ENCODE assay signal across 2 cellular contexts in genomic region chr7:746074-747061, GRCh38.
TF ChIP-seq lines count a peak whose summit lies in the region.

No MANE protein-coding gene starts in this region.

TF ChIP-seq in SK-N-SH, 30 proteins besides CTCF, POLR2A, EP300 and RAD21 (continued from another document):
- TF ChIP-seq GABPA (IDR thresholded peaks at IDR 0.05; ENCODE audit: low read depth) (no peak), YY1 (IDR thresholded peaks at IDR 0.05; ENCODE audit: low read depth) (no peak), IRF3 (IDR thresholded peaks at IDR 0.05; ENCODE audit: low read depth, low read length) (no peak), RCOR1 (IDR thresholded peaks at IDR 0.05; ENCODE audit: low read length) (no peak), TEAD4 (IDR thresholded peaks at IDR 0.05; ENCODE audit: borderline replicate concordance, insufficient read depth) (no peak), MEF2A (IDR thresholded peaks at IDR 0.05; ENCODE audit: borderline replicate concordance, low read depth) (no peak), USF1 (IDR thresholded peaks at IDR 0.05; ENCODE audit: borderline replicate concordance, low read depth) (no peak), TCF12 (IDR thresholded peaks at IDR 0.05) (no peak), NRF1 (IDR thresholded peaks at IDR 0.05; ENCODE audit: low read depth, low read length) (no peak), REST (IDR thresholded peaks at IDR 0.05; ENCODE audit: low read depth, low read length) (no peak), FOSL2 (IDR thresholded peaks at IDR 0.05; ENCODE audit: borderline replicate concordance, low read depth) (no peak), ZBTB33 (IDR thresholded peaks at IDR 0.05; ENCODE audit: borderline replicate concordance, low read depth) (no peak), MXI1 (IDR thresholded peaks at IDR 0.05; ENCODE audit: low read depth, low read length) (no peak), USF2 (IDR thresholded peaks at IDR 0.05; ENCODE audit: borderline replicate concordance, low read depth, low read length) (no peak), EZH2phosphoT487 (IDR thresholded peaks at IDR 0.05; ENCODE audit: borderline replicate concordance, low read depth) (no peak), POLR2AphosphoS5 (IDR thresholded peaks at IDR 0.05; ENCODE audit: low read depth, low read length) (no peak)

TF ChIP-seq in SK-N-SH treated with all-trans-retinoic acid at 6 μM for 48 hours, 23 proteins besides CTCF, POLR2A, EP300 and RAD21 (continued from another document):
- no peak for TF ChIP-seq PPARA (CRISPR knock-in tag; IDR thresholded peaks at IDR 0.05; ENCODE audit: borderline replicate concordance)
- TF ChIP-seq ZNF70 (CRISPR knock-in tag; IDR thresholded peaks at IDR 0.05) = no peak
- no peak for TF ChIP-seq CREB5 (CRISPR knock-in tag; IDR thresholded peaks at IDR 0.05; ENCODE audit: low read depth)
- no peak for TF ChIP-seq PATZ1 (CRISPR knock-in tag; IDR thresholded peaks at IDR 0.05; ENCODE audit: borderline replicate concordance)
- no peak for TF ChIP-seq ZNF565 (CRISPR knock-in tag; conservative IDR thresholded peaks at IDR 0.05; ENCODE audit: low read depth)
- no peak for TF ChIP-seq RARB (CRISPR knock-in tag; IDR thresholded peaks at IDR 0.05)
- TF ChIP-seq TOX (CRISPR knock-in tag; IDR thresholded peaks at IDR 0.05; ENCODE audit: borderline replicate concordance) = no peak
- no peak for TF ChIP-seq SNAI2 (CRISPR knock-in tag; IDR thresholded peaks at IDR 0.05)
